In genomic region chr5:141701341-141702119, GRCh38 we compare ENCODE assay signal across 8 cellular contexts. TPM values are rescaled to one million over a fixed set of nuclear protein-coding genes. Genes with fewer than 3 reads are reported as not detected.
DNase-seq lines count a peak whose midpoint lies in the region; ATAC-seq and TF ChIP-seq lines count a peak whose summit lies in the region.

No MANE protein-coding gene starts in this region.

- H3K4me1 ChIP-seq in HEK293 (ENCODE audit: control insufficient read depth, insufficient read depth, low read length): no peaks in the 10 kb centered on the region; the same call in 1 of the 2 replicates

- H3K27me3 Mint-ChIP-seq in activated CD4-positive, alpha-beta memory T cell treated with anti-CD3 and anti-CD28 coated beads, Interleukin-2, amount 10 ng/mL, durations not matched to agents 7 days and 5 days: peaks cover 36% of the 10 kb centered on the region

- TF ChIP-seq RAD21 in neural cell (conservative IDR thresholded peaks at IDR 0.05): no peak

- H4K20me1 ChIP-seq in neural cell (ENCODE audit: insufficient read depth): no peaks in the 10 kb centered on the region

- no peaks in the 10 kb centered on the region for H3K9me3 Mint-ChIP-seq in activated CD4-positive, alpha-beta memory T cell treated with anti-CD3 and anti-CD28 coated beads, Interleukin-2, amount 10 ng/mL, durations not matched to agents 7 days and 5 days

- H3K9me3 ChIP-seq in HEK293 (ENCODE audit: control insufficient read depth, insufficient read depth, low read depth, low read length) (no peaks in the 10 kb centered on the region), neural cell (ENCODE audit: low read length) (no peaks in the 10 kb centered on the region)

- peaks cover 20% of the 10 kb centered on the region for H3K4me1 Mint-ChIP-seq in activated CD4-positive, alpha-beta memory T cell treated with anti-CD3 and anti-CD28 coated beads, Interleukin-2, amount 10 ng/mL, durations not matched to agents 7 days and 5 days

- H3K27me3 ChIP-seq in neural cell (ENCODE audit: insufficient read depth, low read depth, low read length): no peaks in the 10 kb centered on the region

- no peaks in the 10 kb centered on the region for H3K36me3 Mint-ChIP-seq in activated CD4-positive, alpha-beta memory T cell treated with anti-CD3 and anti-CD28 coated beads, Interleukin-2, amount 10 ng/mL, durations not matched to agents 7 days and 5 days (ENCODE audit: low read depth)

- ATAC-seq in GM18909 (IDR thresholded peaks at IDR 0.05; ENCODE audit: poor library complexity, unreplicated experiment): peak; percentile 71

- TF ChIP-seq EP300 in neural cell (conservative IDR thresholded peaks at IDR 0.05; ENCODE audit: poor library complexity, severe bottlenecking): no peak

- no peak for DNase-seq in activated CD4-positive, alpha-beta memory T cell treated with anti-CD3 and anti-CD28 coated beads, Interleukin-2, amount 10 ng/mL, durations not matched to agents 7 days and 5 days
- DNase-seq in foreskin melanocyte (no peak), NCI-H526 treated with DMSO at 0.1 percent for 48 hours (lab: John Stamatoyannopoulos, UW) (no peak), H4 (ENCODE audit: low spot score) (no peak), AG08396 (ENCODE audit: low spot score) (no peak)

- H3K4me2 ChIP-seq in neural cell (ENCODE audit: low read length): no peak overlapping the region

- H2AFZ ChIP-seq in neural cell (ENCODE audit: low read depth, low read length): no peak overlapping the region

- no peaks in the 10 kb centered on the region for H3K9me2 ChIP-seq in neural cell (ENCODE audit: insufficient read depth, low read length)

- CTCF ChIA-PET in HEK293 (lab: Yijun Ruan, JAX): interaction anchor here (0.6 to 8.1 kb wide), 30 partner anchors 10 to 443 kb away, joined by 3 to 87 read pairs (median 4); partner anchors contain the start of genes PCDH1 and RNF14
- CTCF ChIA-PET in activated CD4-positive, alpha-beta memory T cell treated with anti-CD3 and anti-CD28 coated beads, Interleukin-2, amount 10 ng/mL, durations not matched to agents 7 days and 5 days (lab: Charles Lee): interaction anchor here (0.6 to 6.5 kb wide), 16 partner anchors 9 to 308 kb away, joined by 3 to 74 read pairs (median 5); partner anchors contain the start of genes DELE1, PCDH1 and RNF14

- peak overlapping the region; percentile 70 for H3K4me3 Mint-ChIP-seq in activated CD4-positive, alpha-beta memory T cell treated with anti-CD3 and anti-CD28 coated beads, Interleukin-2, amount 10 ng/mL, durations not matched to agents 7 days and 5 days

- POLR2A ChIA-PET in HEK293 (lab: Yijun Ruan, JAX): no interaction called here
- POLR2A ChIA-PET in activated CD4-positive, alpha-beta memory T cell treated with anti-CD3 and anti-CD28 coated beads, Interleukin-2, amount 10 ng/mL, durations not matched to agents 7 days and 5 days (lab: Charles Lee): interaction anchor here (1.0 to 3.6 kb wide), 4 partner anchors 8 to 267 kb away, joined by 5 to 20 read pairs (median 6); partner anchors contain the start of gene RNF14

- no peaks in the 10 kb centered on the region for H3K36me3 ChIP-seq in HEK293 (ENCODE audit: control insufficient read depth in 2 of 2, insufficient read depth in 1 of 2, low read length in 2 of 2)
- no peaks in the 10 kb centered on the region for H3K36me3 ChIP-seq in neural cell (ENCODE audit: insufficient read depth, low read length)

- H3K4me3 ChIP-seq in HEK293 (ENCODE audit: low read depth, low read length) (no peak overlapping the region), neural cell (ENCODE audit: low read length) (peak overlapping the region; percentile 67)

- H3K27ac Mint-ChIP-seq in activated CD4-positive, alpha-beta memory T cell treated with anti-CD3 and anti-CD28 coated beads, Interleukin-2, amount 10 ng/mL, durations not matched to agents 7 days and 5 days: no peak overlapping the region

- no peak overlapping the region for H3K27ac ChIP-seq in HEK293 (ENCODE audit: extremely low read depth, low read depth, low read length)
- peak overlapping the region; percentile 48 for H3K27ac ChIP-seq in neural cell (ENCODE audit: low read length)

- no peak for TF ChIP-seq CTCF in HEK293 (tag by site-specific recombination; IDR thresholded peaks at IDR 0.05)
- TF ChIP-seq CTCF in neural cell (IDR thresholded peaks at IDR 0.05; ENCODE audit: poor library complexity, severe bottlenecking): no peak

- peak overlapping the region; percentile 80 for H3K9ac ChIP-seq in neural cell (ENCODE audit: low read length)

- H3K79me2 ChIP-seq in neural cell (replicated peaks; ENCODE audit: insufficient read depth, low read length): no peaks in the 10 kb centered on the region

- no peaks in the 10 kb centered on the region for H3F3A ChIP-seq in neural cell (ENCODE audit: insufficient read depth, low read length, poor library complexity, severe bottlenecking)

TF ChIP-seq in HEK293, 187 proteins besides CTCF, POLR2A, EP300 and RAD21:
- no peak for TF ChIP-seq ZNF214 (tag by site-specific recombination; IDR thresholded peaks at IDR 0.05; ENCODE audit: borderline replicate concordance)
- TF ChIP-seq ZNF785 (tag by site-specific recombination; IDR thresholded peaks at IDR 0.05): no peak
- TF ChIP-seq OSR2 (tag by site-specific recombination; IDR thresholded peaks at IDR 0.05): no peak
- peak; percentile 60; the same call in 1 of the 2 replicates for TF ChIP-seq EGR2 (tag by site-specific recombination; IDR thresholded peaks at IDR 0.05; ENCODE audit: low read depth)
- TF ChIP-seq GLIS2 (tag by site-specific recombination; IDR thresholded peaks at IDR 0.05): no peak
- no peak for TF ChIP-seq ZNF184 (tag by site-specific recombination; IDR thresholded peaks at IDR 0.05)
TF ChIP-seq in HEK293: peak in this region for 1.

TF ChIP-seq in neural cell, 6 proteins besides CTCF, POLR2A, EP300 and RAD21:
- no peak for TF ChIP-seq TAF1 (IDR thresholded peaks at IDR 0.05; ENCODE audit: low read depth)
- no peak for TF ChIP-seq REST (IDR thresholded peaks at IDR 0.05; ENCODE audit: borderline replicate concordance)
- TF ChIP-seq MXI1 (conservative IDR thresholded peaks at IDR 0.05; ENCODE audit: poor library complexity, severe bottlenecking): no peak
- TF ChIP-seq EZH2 (IDR thresholded peaks at IDR 0.05; ENCODE audit: borderline replicate concordance, insufficient read depth, low read length, poor library complexity, severe bottlenecking): no peak
- no peak for TF ChIP-seq POLR2AphosphoS5 (IDR thresholded peaks at IDR 0.05)
- no peak for TF ChIP-seq SMC3 (conservative IDR thresholded peaks at IDR 0.05; ENCODE audit: poor library complexity)
TF ChIP-seq in neural cell: peak in this region for 0.

RNA-seq across cellular contexts. Expression of gene ARAP3, which starts 19.5 kb away (rescaled TPM):
- 10 to 100 TPM; 13.6 to 13.9 TPM for total RNA-seq in activated CD4-positive, alpha-beta memory T cell treated with anti-CD3 and anti-CD28 coated beads, Interleukin-2, amount 10 ng/mL, durations not matched to agents 7 days and 5 days
- polyA plus RNA-seq in neural cell: 1.4 and 1.8 TPM in 2 replicates
- 1.2 and 2.1 TPM in 2 replicates for polyA minus RNA-seq in neural cell
- 4.4 and 4.8 TPM in 2 replicates for total RNA-seq in H4 (2014; rRNA removed; shearing (Covaris generic))

RNA-seq across cellular contexts. Expression of gene FCHSD1, which starts 50.3 kb away (rescaled TPM):
- 10 to 100 TPM; 69.8 to 71.8 TPM for total RNA-seq in activated CD4-positive, alpha-beta memory T cell treated with anti-CD3 and anti-CD28 coated beads, Interleukin-2, amount 10 ng/mL, durations not matched to agents 7 days and 5 days
- 3.9 and 5.4 TPM in 2 replicates for polyA plus RNA-seq in neural cell
- 3.2 and 6.7 TPM in 2 replicates for polyA minus RNA-seq in neural cell
- 5.9 and 11.0 TPM in 2 replicates for total RNA-seq in H4 (2014; rRNA removed; shearing (Covaris generic))
